In the genomic region with DNA sequence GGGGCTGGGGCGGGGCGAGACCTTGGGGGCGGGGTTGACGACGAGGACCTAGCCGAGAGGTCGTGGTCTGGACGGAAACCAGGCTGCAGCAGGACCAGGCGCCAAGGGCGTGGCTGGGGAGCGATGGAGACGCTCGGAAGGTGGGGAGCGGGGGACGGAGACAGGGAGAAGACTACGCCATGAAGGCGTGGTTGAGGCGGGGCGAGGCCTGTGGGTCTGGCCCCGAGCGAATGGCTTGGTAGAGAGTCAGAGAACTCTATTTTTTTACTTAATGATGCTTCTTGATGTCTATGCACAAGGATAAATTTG, we compare ENCODE assay signal across 8 cellular contexts. TPM values are rescaled to one million over a fixed set of nuclear protein-coding genes. Genes with fewer than 3 reads are reported as not detected.
DNase-seq lines count a peak whose midpoint lies in the region; ATAC-seq and TF ChIP-seq lines count a peak whose summit lies in the region.

No MANE protein-coding gene starts in this region.

- TF ChIP-seq CTCF in WTC11 (IDR thresholded peaks at IDR 0.05): no peak
- TF ChIP-seq CTCF in thoracic aorta (IDR thresholded peaks at IDR 0.05): no peak

- H3K27me3 ChIP-seq in iPS-15b (ENCODE audit: control insufficient read depth, insufficient read depth, low read length) (no peaks in the 10 kb centered on the region), thoracic aorta (replicated peaks; ENCODE audit: insufficient read depth) (no peaks in the 10 kb centered on the region)

- H3K27ac ChIP-seq in thoracic aorta: peak overlapping the region; percentile 61 to 77

- H3K36me3 Mint-ChIP-seq in activated T-cell treated with anti-CD3 and anti-CD28 coated beads, Interleukin-2, amount 50 U/mL, for 24 hours (ENCODE audit: low read depth): peaks cover 51% of the 10 kb centered on the region
- H3K36me3 Mint-ChIP-seq in WTC11: peaks cover 25% of the 10 kb centered on the region

- peak; percentile 83 for ATAC-seq in WTC11
- ATAC-seq in thoracic aorta (ENCODE audit: insufficient number of reproducible peaks, low FRiP score, low read depth): no peak
- ATAC-seq in HG03175 (IDR thresholded peaks at IDR 0.05; ENCODE audit: unreplicated experiment): no peak
- ATAC-seq in GM21737 (IDR thresholded peaks at IDR 0.05; ENCODE audit: unreplicated experiment): no peak

- H3K9me3 ChIP-seq in iPS-15b (ENCODE audit: control insufficient read depth, insufficient read depth, low read length) (no peaks in the 10 kb centered on the region), thoracic aorta (no peaks in the 10 kb centered on the region)

- CTCF ChIA-PET in WTC11 (lab: Charles Lee): interaction anchor here (1.0 kb wide), 1 partner anchor 16 kb away, joined by 3 read pairs; the partner anchor contains the start of gene PIN1

- H3K27ac Mint-ChIP-seq in activated T-cell treated with anti-CD3 and anti-CD28 coated beads, Interleukin-2, amount 50 U/mL, for 24 hours: peak overlapping the region; percentile 97
- H3K27ac Mint-ChIP-seq in WTC11: peak overlapping the region; percentile 97

- no peak overlapping the region for H3K9ac ChIP-seq in iPS-15b (ENCODE audit: low read depth, low read length)

- peaks cover 7% of the 10 kb centered on the region for H3K9me3 Mint-ChIP-seq in activated T-cell treated with anti-CD3 and anti-CD28 coated beads, Interleukin-2, amount 50 U/mL, for 24 hours
- peaks cover 18% of the 10 kb centered on the region for H3K9me3 Mint-ChIP-seq in WTC11

- H3K4me3 ChIP-seq in iPS-15b (ENCODE audit: low read depth, low read length) (peak overlapping the region; percentile 46), thoracic aorta (peak overlapping the region; percentile 68)

- POLR2A ChIA-PET in WTC11 (lab: Charles Lee): interaction anchor here (0.7 to 1.6 kb wide), 4 partner anchors 16 to 193 kb away, joined by 3 to 5 read pairs (median 3); partner anchors contain the start of gene PIN1

- peaks cover 4% of the 10 kb centered on the region for H3K4me1 ChIP-seq in iPS-15b (ENCODE audit: control insufficient read depth, insufficient read depth, low read length)
- H3K4me1 ChIP-seq in thoracic aorta (ENCODE audit: control insufficient read depth in 1 of 2, low read depth in 2 of 2): peaks cover 4 to 25% of the 10 kb centered on the region in 2 donors

- peaks cover 39% of the 10 kb centered on the region for H3K4me1 Mint-ChIP-seq in activated T-cell treated with anti-CD3 and anti-CD28 coated beads, Interleukin-2, amount 50 U/mL, for 24 hours (ENCODE audit: low read depth)
- peaks cover 16% of the 10 kb centered on the region for H3K4me1 Mint-ChIP-seq in WTC11

- H3K36me3 ChIP-seq in iPS-15b (ENCODE audit: control insufficient read depth, insufficient read depth, low read length) (peaks cover 2% of the 10 kb centered on the region), thoracic aorta (peaks cover 2% of the 10 kb centered on the region)

- no peak for DNase-seq in activated T-cell treated with anti-CD3 and anti-CD28 coated beads, Interleukin-2, amount 50 U/mL, for 24 hours
- no peak for DNase-seq in activated T-cell treated with anti-CD3 and anti-CD28 coated beads, Interleukin-2, amount 50 U/mL, for 1 hour
- DNase-seq in WTC11 (ENCODE audit: low spot score): no peak
- DNase-seq in thoracic aorta (ENCODE audit: low spot score): no peak
- no peak for DNase-seq in germinal center (ENCODE audit: low spot score)

- H3K4me3 Mint-ChIP-seq in activated T-cell treated with anti-CD3 and anti-CD28 coated beads, Interleukin-2, amount 50 U/mL, for 24 hours: peak overlapping the region; percentile 93
- H3K4me3 Mint-ChIP-seq in WTC11: peak overlapping the region; percentile 64

- H3K27me3 Mint-ChIP-seq in activated T-cell treated with anti-CD3 and anti-CD28 coated beads, Interleukin-2, amount 50 U/mL, for 24 hours: no peaks in the 10 kb centered on the region
- H3K27me3 Mint-ChIP-seq in WTC11 (ENCODE audit: low read depth): no peaks in the 10 kb centered on the region

TF ChIP-seq in WTC11, 78 proteins besides CTCF, POLR2A, EP300 and RAD21:
- TF ChIP-seq PRDM15 (CRISPR knock-in tag; IDR thresholded peaks at IDR 0.05) (peak; percentile 78), FOXJ3 (CRISPR knock-in tag; IDR thresholded peaks at IDR 0.05; ENCODE audit: borderline replicate concordance) (no peak)

RNA-seq across cellular contexts. Expression of gene FBXL12, which starts 0.7 kb away (rescaled TPM):
- total RNA-seq in WTC11 (2021) (34.2 to 37.6 TPM (median 35.7 TPM) in 3 replicates), thoracic aorta (10 to 100 TPM; 28.9 to 64.8 TPM)

RNA-seq across cellular contexts. Expression of gene UBL5, which starts 8.2 kb away (rescaled TPM):
- total RNA-seq in WTC11 (2021) (402 to 411 TPM (median 405 TPM) in 3 replicates), thoracic aorta (100 to 1,000 TPM; 210 to 414 TPM)

RNA-seq across cellular contexts. Expression of gene PIN1, which starts 15.6 kb away (rescaled TPM):
- total RNA-seq in WTC11 (2021): 107 to 111 TPM (median 110 TPM) in 3 replicates
- 10 to 100 TPM; 76.5 to 79.4 TPM for total RNA-seq in thoracic aorta

RNA-seq across cellular contexts. Expression of gene ZNF846, which starts 51.0 kb away (rescaled TPM):
- total RNA-seq in WTC11 (2021): 11.2 to 12.2 TPM (median 11.6 TPM) in 3 replicates
- 10 to 100 TPM; 44.0 to 54.6 TPM for total RNA-seq in thoracic aorta
